10 cellular contexts compared by ENCODE assay signal in the genomic region with DNA sequence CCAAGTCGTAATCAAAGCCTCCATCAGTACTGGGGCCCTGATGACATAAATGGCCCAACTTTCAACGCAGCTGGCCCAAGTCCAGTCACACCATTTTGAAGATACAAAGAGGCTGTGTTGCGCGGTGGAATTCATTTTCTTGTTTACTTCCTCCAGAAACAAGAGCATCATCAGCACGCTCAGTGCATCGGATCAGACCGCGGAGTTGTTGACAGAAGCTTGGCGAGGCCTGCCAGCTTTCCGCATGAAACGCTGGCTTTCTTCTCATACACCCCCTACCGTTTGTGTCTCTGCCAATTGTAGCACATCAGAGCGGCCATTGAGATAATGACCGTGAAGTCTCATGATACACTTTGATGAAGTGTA.
DNase-seq lines count a peak whose midpoint lies in the region; ATAC-seq and TF ChIP-seq lines count a peak whose summit lies in the region.
"Had no signal": no experiment of that assay in that cellular context is flagged by ENCODE, and none has a peak within 500 bp of the region (broad histone marks: within the 10 kb centered on the region; RNA-seq: fewer than 3 reads in every experiment).

No MANE protein-coding gene starts in this region.

- no peak overlapping the region for H3K4me3 ChIP-seq in astrocyte of the spinal cord (ENCODE audit: low read depth, low read length)

- DNase-seq in NCI-H2029 (lab: John Stamatoyannopoulos, UW) (peak; percentile 90), astrocyte of the spinal cord (ENCODE audit: low read depth, low spot score) (no peak), hippocampal formation (lab: John Stamatoyannopoulos, UW) (peak; percentile 88 to 96), superior temporal gyrus (ENCODE audit: extremely low spot score) (peak; percentile 98), ecto neural progenitor cell (ENCODE audit: low spot score) (no peak)
- DNase-seq: activated CD4-positive, alpha-beta T cell treated with anti-CD3 and anti-CD28 coated beads for 48 hours; H7; kidney had no signal

- in situ Hi-C loops in astrocyte of the spinal cord (cut with HindIII; ENCODE audit: low sequenced_read_pairs) = no loop called here

- ATAC-seq in HG03521 (IDR thresholded peaks at IDR 0.05; ENCODE audit: unreplicated experiment) = no peak
- no peak for ATAC-seq in GM19395 (IDR thresholded peaks at IDR 0.05; ENCODE audit: unreplicated experiment)

- peak; percentile 12 for TF ChIP-seq CTCF in astrocyte of the spinal cord (IDR thresholded peaks at IDR 0.05; ENCODE audit: low read depth, low read length)

Comparison
In these comparisons a context has a peak if more than half of its experiments do, and no peak if none do; other contexts are left out.
1. DNase-seq: peak in NCI-H2029 (single experiment), hippocampal formation (2 of 2) and superior temporal gyrus (single experiment); none in astrocyte of the spinal cord (single experiment) and ecto neural progenitor cell (single experiment).